In genomic region chr15:94258246-94258645, GRCh38 we compare ENCODE assay signal across 12 cellular contexts. TPM values are rescaled to one million over a fixed set of nuclear protein-coding genes. Genes with fewer than 3 reads are reported as not detected.
DNase-seq lines count a peak whose midpoint lies in the region; ATAC-seq and TF ChIP-seq lines count a peak whose summit lies in the region.
"Had no signal": no experiment of that assay in that cellular context is flagged by ENCODE, and none has a peak within 500 bp of the region (broad histone marks: within the 10 kb centered on the region; RNA-seq: fewer than 3 reads in every experiment).

No MANE protein-coding gene starts in this region.

- TF ChIP-seq CTCF in GM10248 (IDR thresholded peaks at IDR 0.05; ENCODE audit: control extremely low read depth, extremely low read depth, low read depth, missing control alignments) = no peak

- ATAC-seq in GM19438 (IDR thresholded peaks at IDR 0.05; ENCODE audit: low read depth, unreplicated experiment) = peak; percentile 49
- peak; percentile 54 for ATAC-seq in HG02885 (IDR thresholded peaks at IDR 0.05; ENCODE audit: poor library complexity, unreplicated experiment)
- ATAC-seq in activated CD4-positive, CD25-positive, alpha-beta regulatory T cell treated with anti-CD3 and anti-CD28 coated beads, Interleukin-2, amount 50 U/mL, for 24 hours = no peak

- CTCF ChIA-PET in GM10248 (lab: Yijun Ruan, JAX) = no interaction called here

- H3K27ac Mint-ChIP-seq in IgD-negative memory B cell = peak overlapping the region; percentile 36 to 95 (median 85)

- DNase-seq in GM10248 (ENCODE audit: extremely low spot score) = peak; percentile 35
- no peak for DNase-seq in cerebellum (ENCODE audit: low spot score)
- no peak for DNase-seq in activated naive CD4-positive, alpha-beta T cell treated with anti-CD3 and anti-CD28 coated beads, Interleukin-2, amount 50 U/mL, for 16 hours
- no peak for DNase-seq in GM19240 (ENCODE audit: insufficient read length, low spot score)
- DNase-seq: activated CD4-positive, alpha-beta T cell treated with anti-CD3 and anti-CD28 coated beads for 4 hours; effector CD8-positive, alpha-beta T cell; NCI-H1436 treated with DMSO at 0.1 percent for 48 hours had no signal

- peaks cover 0 to 2% (median 0%) of the 10 kb centered on the region in 3 donors for H3K9me3 Mint-ChIP-seq in IgD-negative memory B cell

- H3K4me1 Mint-ChIP-seq in IgD-negative memory B cell = peaks cover 49 to 78% (median 52%) of the 10 kb centered on the region in 3 donors

- POLR2A ChIA-PET in GM10248 (lab: Yijun Ruan, JAX) = no interaction called here

- H3K36me3 Mint-ChIP-seq in IgD-negative memory B cell = no peaks in the 10 kb centered on the region

- H3K4me3 Mint-ChIP-seq in IgD-negative memory B cell = peak overlapping the region; percentile 4 to 82 (median 37)
- H3K4me3 Mint-ChIP-seq: stimulated activated naive CD8-positive, alpha-beta T cell treated with anti-CD3 and anti-CD28 coated beads, Interleukin-15, Interleukin-2, amounts not matched to agents 100 ng/mL and 50 ng/mL, for 24 hours had no signal

- no peaks in the 10 kb centered on the region for H3K27me3 Mint-ChIP-seq in IgD-negative memory B cell
- H3K27me3 Mint-ChIP-seq: stimulated activated naive CD8-positive, alpha-beta T cell treated with anti-CD3 and anti-CD28 coated beads, Interleukin-15, Interleukin-2, amounts not matched to agents 100 ng/mL and 50 ng/mL, for 24 hours had no signal

RNA-seq across cellular contexts. Expression of gene MCTP2, which starts 26.9 kb away (rescaled TPM):
- polyA plus RNA-seq in IgD-negative memory B cell = 12.2 TPM
- 0.64 TPM for total RNA-seq in cerebellum

Comparison
In these comparisons a context has a peak if more than half of its experiments do, and no peak if none do; other contexts are left out.
1. ATAC-seq: peak in GM19438 (single experiment) and HG02885 (single experiment); none in activated CD4-positive, CD25-positive, alpha-beta regulatory T cell treated with anti-CD3 and anti-CD28 coated beads, Interleukin-2, amount 50 U/mL, for 24 hours (0 of 2).